In the genomic region with DNA sequence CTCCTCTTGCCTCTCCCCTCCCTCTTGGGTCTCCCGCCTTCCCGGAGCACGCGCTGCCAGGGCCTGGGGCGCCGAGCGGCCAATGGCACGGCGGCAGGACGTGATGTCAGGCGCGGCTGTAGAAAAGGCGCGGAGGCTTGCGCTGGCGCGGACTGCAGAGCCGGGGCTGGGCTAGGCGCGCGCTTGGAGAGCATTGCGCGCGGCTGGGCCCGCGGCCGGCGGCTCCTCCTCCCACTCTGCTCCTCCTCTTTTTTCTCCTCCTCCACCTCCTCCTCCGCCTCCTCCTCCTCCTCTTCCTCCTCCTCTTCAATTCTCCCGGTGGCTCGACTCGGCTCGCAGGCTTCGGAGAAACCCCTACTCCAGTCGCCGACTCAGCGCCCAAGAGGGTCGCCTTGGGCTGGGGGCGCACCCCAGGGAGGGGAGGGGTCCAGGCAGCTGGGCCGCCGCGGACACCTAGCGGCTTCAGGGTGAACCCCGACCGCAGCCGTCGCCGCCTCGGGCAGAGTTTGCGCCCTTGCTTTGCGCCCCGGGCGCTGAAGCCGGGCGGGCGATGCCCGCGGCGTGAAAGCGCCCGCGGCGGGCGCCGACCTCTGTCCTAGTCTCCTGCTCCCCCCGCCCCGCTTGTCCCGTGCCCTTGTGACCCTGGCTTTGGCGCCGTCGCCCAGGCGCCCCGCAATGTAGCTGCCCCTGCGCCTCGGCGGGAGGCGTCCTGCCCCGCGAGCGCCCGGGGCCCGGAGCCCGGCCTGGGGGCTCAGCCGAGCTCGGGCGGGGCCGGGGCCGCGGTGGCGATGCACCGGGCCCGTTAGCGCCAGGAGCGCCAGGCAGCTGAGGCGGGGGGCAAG, we compare ENCODE assay signal across 9 cellular contexts. TPM values are rescaled to one million over a fixed set of nuclear protein-coding genes. Genes with fewer than 3 reads are reported as not detected.
DNase-seq lines count a peak whose midpoint lies in the region; ATAC-seq and TF ChIP-seq lines count a peak whose summit lies in the region.
"Had no signal": no experiment of that assay in that cellular context is flagged by ENCODE, and none has a peak within 500 bp of the region (broad histone marks: within the 10 kb centered on the region; RNA-seq: fewer than 3 reads in every experiment).

A gene with protein sequence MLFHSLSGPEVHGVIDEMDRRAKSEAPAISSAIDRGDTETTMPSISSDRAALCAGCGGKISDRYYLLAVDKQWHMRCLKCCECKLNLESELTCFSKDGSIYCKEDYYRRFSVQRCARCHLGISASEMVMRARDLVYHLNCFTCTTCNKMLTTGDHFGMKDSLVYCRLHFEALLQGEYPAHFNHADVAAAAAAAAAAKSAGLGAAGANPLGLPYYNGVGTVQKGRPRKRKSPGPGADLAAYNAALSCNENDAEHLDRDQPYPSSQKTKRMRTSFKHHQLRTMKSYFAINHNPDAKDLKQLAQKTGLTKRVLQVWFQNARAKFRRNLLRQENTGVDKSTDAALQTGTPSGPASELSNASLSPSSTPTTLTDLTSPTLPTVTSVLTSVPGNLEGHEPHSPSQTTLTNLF (plus strand): TSS at position 309 of the 842 bp plus-strand sequence. CDS start 581 bp downstream, outside the sequence.

- no peaks in the 10 kb centered on the region for H3K36me3 Mint-ChIP-seq in activated naive CD8-positive, alpha-beta T cell
- H3K36me3 Mint-ChIP-seq in activated T-helper 2 cell treated with anti-CD3 and anti-CD28 coated beads, Interferon-gamma antibody, Interleukin-2, Interleukin-4, amounts not matched to agents 10 μg/mL and 5 μg/mL and 100 μg/mL, durations not matched to agents 14 hours and 24 hours and 36 hours (ENCODE audit: low read depth), result peaks cover 3% of the 10 kb centered on the region

- H3K27me3 ChIP-seq in BJ (ENCODE audit: control insufficient read depth, insufficient read depth, low read length) (peaks cover 61% of the 10 kb centered on the region), heart right ventricle (peaks cover 61 to 100% (median 100%) of the 10 kb centered on the region in 7 donors)

- H3K36me3 ChIP-seq in BJ (ENCODE audit: control insufficient read depth, insufficient read depth, low read length), result no peaks in the 10 kb centered on the region
- no peaks in the 10 kb centered on the region for H3K36me3 ChIP-seq in heart right ventricle

- peak; percentile 16 for DNase-seq in BJ (ENCODE audit: low read depth)
- peak; percentile 67 for DNase-seq in NCI-H2107 (lab: John Stamatoyannopoulos, UW)
- peak; percentile 47 to 80 for DNase-seq in heart right ventricle
- peak; percentile 37 for DNase-seq in pulmonary artery endothelial cell (ENCODE audit: low read depth, low spot score)
- no peak for DNase-seq in activated T-helper 2 cell treated with anti-CD3 and anti-CD28 coated beads, Interferon-gamma antibody, Interleukin-2, Interleukin-4, amounts not matched to agents 10 μg/mL and 5 μg/mL and 100 μg/mL, durations not matched to agents 14 hours and 24 hours and 36 hours (ENCODE audit: low spot score)

- H3K27ac ChIP-seq in heart right ventricle, result no peak within 1 kb of the TSS

- intact Hi-C loops in heart right ventricle (cut with DNase I), result no loop called here
- intact Hi-C loops in activated T-helper 2 cell treated with anti-CD3 and anti-CD28 coated beads, Interferon-gamma antibody, Interleukin-2, Interleukin-4, amounts not matched to agents 10 μg/mL and 5 μg/mL and 100 μg/mL, durations not matched to agents 14 hours and 24 hours and 36 hours (cut with micrococcal nuclease), result no loop called here

- peaks cover 40% of the 10 kb centered on the region for H3K4me1 Mint-ChIP-seq in activated naive CD8-positive, alpha-beta T cell (ENCODE audit: low read depth)
- no peaks in the 10 kb centered on the region for H3K4me1 Mint-ChIP-seq in activated T-helper 2 cell treated with anti-CD3 and anti-CD28 coated beads, Interferon-gamma antibody, Interleukin-2, Interleukin-4, amounts not matched to agents 10 μg/mL and 5 μg/mL and 100 μg/mL, durations not matched to agents 14 hours and 24 hours and 36 hours (ENCODE audit: low read depth)

- peak within 1 kb of the TSS; percentile 47 for H3K4me3 ChIP-seq in BJ (ENCODE audit: low read depth, low read length)
- H3K4me3 ChIP-seq in heart right ventricle, result peak within 1 kb of the TSS; percentile 31 to 57 (median 42)

- TF ChIP-seq CTCF in BJ (IDR thresholded peaks at IDR 0.05; ENCODE audit: insufficient read depth, low read depth, low read length), result 0 out of 2 replicates have a peak, but pooled peaks have one; percentile 29
- no peak for TF ChIP-seq CTCF in heart right ventricle (IDR thresholded peaks at IDR 0.05)

- H3K9me3 Mint-ChIP-seq in activated naive CD8-positive, alpha-beta T cell (ENCODE audit: low read depth), result no peaks in the 10 kb centered on the region
- no peaks in the 10 kb centered on the region for H3K9me3 Mint-ChIP-seq in activated T-helper 2 cell treated with anti-CD3 and anti-CD28 coated beads, Interferon-gamma antibody, Interleukin-2, Interleukin-4, amounts not matched to agents 10 μg/mL and 5 μg/mL and 100 μg/mL, durations not matched to agents 14 hours and 24 hours and 36 hours

- POLR2A ChIA-PET in BJ (lab: Charles Lee), result interaction anchor here (1.1 kb wide), 1 partner anchor 26 kb away, joined by 5 read pairs; no protein-coding TSS in a partner anchor

- H3K27me3 Mint-ChIP-seq in activated naive CD8-positive, alpha-beta T cell, result peaks cover 41% of the 10 kb centered on the region
- peaks cover 66% of the 10 kb centered on the region for H3K27me3 Mint-ChIP-seq in activated T-helper 2 cell treated with anti-CD3 and anti-CD28 coated beads, Interferon-gamma antibody, Interleukin-2, Interleukin-4, amounts not matched to agents 10 μg/mL and 5 μg/mL and 100 μg/mL, durations not matched to agents 14 hours and 24 hours and 36 hours (ENCODE audit: low read depth)

- peak within 1 kb of the TSS; percentile 46 for H3K4me3 Mint-ChIP-seq in activated naive CD8-positive, alpha-beta T cell
- H3K4me3 Mint-ChIP-seq in activated T-helper 2 cell treated with anti-CD3 and anti-CD28 coated beads, Interferon-gamma antibody, Interleukin-2, Interleukin-4, amounts not matched to agents 10 μg/mL and 5 μg/mL and 100 μg/mL, durations not matched to agents 14 hours and 24 hours and 36 hours (ENCODE audit: low read depth), result no peak within 1 kb of the TSS

- H3K4me1 ChIP-seq in heart right ventricle, result peaks cover 9 to 75% (median 46%) of the 10 kb centered on the region in 9 donors

- CTCF ChIA-PET in BJ (lab: Yijun Ruan, JAX), result interaction anchor here (0.8 to 1.3 kb wide), 2 partner anchors 29 to 468 kb away, joined by 3 read pairs; no protein-coding TSS in a partner anchor

- peak; percentile 35 for ATAC-seq in GM19468 (IDR thresholded peaks at IDR 0.05; ENCODE audit: extremely low read depth, unreplicated experiment)
- ATAC-seq in heart right ventricle, result peak; percentile 77 to 92 (median 86)
- no peak for ATAC-seq in HG02884 (IDR thresholded peaks at IDR 0.05; ENCODE audit: unreplicated experiment)
- ATAC-seq: Panc1 had no signal

- no peaks in the 10 kb centered on the region for H3K9me3 ChIP-seq in heart right ventricle

- 0 to 1% methylated on average over 72 to 95 of the region's 95 CpGs for WGBS in heart right ventricle, 2 donors

- no peak within 1 kb of the TSS for H3K27ac Mint-ChIP-seq in activated naive CD8-positive, alpha-beta T cell
- H3K27ac Mint-ChIP-seq in activated T-helper 2 cell treated with anti-CD3 and anti-CD28 coated beads, Interferon-gamma antibody, Interleukin-2, Interleukin-4, amounts not matched to agents 10 μg/mL and 5 μg/mL and 100 μg/mL, durations not matched to agents 14 hours and 24 hours and 36 hours, result no peak within 1 kb of the TSS

RNA-seq across cellular contexts. Expression of the gene that starts here (rescaled TPM):
- polyA plus RNA-seq in BJ (2011; rRNA removed) (0.11 and 0.13 TPM in 2 replicates), heart right ventricle (under 1 TPM; 0.23 to 0.37 TPM)
- 0.19 TPM in 1 of 2 replicates, not detected in the other for polyA minus RNA-seq in BJ (2011; rRNA and poly(A)+ RNA removed)
- total RNA-seq in heart right ventricle (under 1 TPM in 3 of 10 donors, not detected in 7; 0.19 to 0.42 (median 0.41) TPM), pulmonary artery endothelial cell (not detected in 2 replicates)
- not detected in 2 replicates for total RNA-seq in activated T-helper 2 cell treated with anti-CD3 and anti-CD28 coated beads, Interferon-gamma antibody, Interleukin-2, Interleukin-4, amounts not matched to agents 10 μg/mL and 5 μg/mL and 100 μg/mL, durations not matched to agents 14 hours and 24 hours and 36 hours

Comparison
In these comparisons a context has a peak if more than half of its experiments do, and no peak if none do; other contexts are left out.
1. Peak in DNase-seq and H3K4me3 ChIP-seq in BJ; RNA of the gene not detected or under 1 TPM.
2. Peak in DNase-seq, ATAC-seq and H3K4me3 ChIP-seq in heart right ventricle; RNA of the gene not detected or under 1 TPM.
3. Peak in DNase-seq in pulmonary artery endothelial cell; RNA of the gene not detected or under 1 TPM.